In the genomic region with DNA sequence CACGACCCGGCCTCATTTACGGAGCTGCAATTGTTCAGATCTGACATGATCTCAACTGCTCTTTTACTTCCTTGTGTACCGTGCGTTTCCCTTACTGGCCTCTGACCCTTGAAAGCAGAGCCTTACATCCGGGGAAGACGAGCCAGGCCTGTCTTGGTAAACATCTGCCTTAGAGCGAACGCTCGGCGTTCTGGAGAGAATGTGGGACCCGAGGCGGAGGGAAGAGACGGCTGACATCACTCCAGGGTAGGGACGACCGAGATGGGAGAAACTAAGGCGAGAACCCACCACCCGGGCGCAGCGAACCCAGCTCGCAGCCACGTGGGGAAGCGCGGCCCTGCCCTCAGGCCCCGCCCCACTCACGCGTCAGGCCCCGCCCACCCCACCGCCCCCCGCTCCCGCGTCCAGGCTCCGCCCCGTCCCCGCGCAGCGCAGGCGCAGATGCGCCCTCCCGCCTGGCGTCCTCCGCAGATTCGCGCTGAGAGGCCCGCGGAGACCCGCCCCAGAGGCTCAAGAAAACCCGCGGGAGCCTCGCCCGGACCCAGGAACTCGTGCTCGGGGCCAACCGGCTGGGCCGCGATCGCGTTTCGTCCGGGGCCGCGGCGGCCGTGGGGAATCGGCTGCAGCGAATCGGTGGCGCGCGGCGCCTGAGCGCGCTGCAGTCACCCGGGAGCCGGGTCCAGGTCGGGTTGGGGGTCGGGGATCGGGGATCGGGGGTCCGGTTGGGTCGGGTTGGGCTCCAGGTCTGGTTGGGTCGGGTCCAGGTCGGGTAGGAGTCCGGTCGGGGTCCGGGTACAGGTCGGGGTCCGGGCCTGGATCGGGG, we compare ENCODE assay signal across 8 cellular contexts. TPM values are rescaled to one million over a fixed set of nuclear protein-coding genes. Genes with fewer than 3 reads are reported as not detected.
DNase-seq lines count a peak whose midpoint lies in the region; ATAC-seq and TF ChIP-seq lines count a peak whose summit lies in the region.

A gene (plus strand): TSS at position 438 of the 823 bp plus-strand sequence. CDS start 922 bp downstream, outside the sequence.

- H3K4me3 Mint-ChIP-seq in nephron = peak within 1 kb of the TSS; percentile 94 to 95 (median 95)

- no peaks in the 10 kb centered on the region for H3K9me3 Mint-ChIP-seq in nephron

- DNase-seq in CD1c-positive myeloid dendritic cell (ENCODE audit: extremely low spot score) = peak; percentile 94
- peak; percentile 91 for DNase-seq in HuH-7.5 (ENCODE audit: low spot score)
- peak; percentile 63 to 66 for DNase-seq in SHP77 (lab: John Stamatoyannopoulos, UW)
- DNase-seq in activated effector memory CD4-positive, alpha-beta T cell treated with anti-CD3 and anti-CD28 coated beads, Interleukin-2, amount 50 U/mL, for 16 hours = peak; percentile 95
- peak; percentile 80 for DNase-seq in fibroblast of the aortic adventitia (ENCODE audit: low read depth)
- peak; percentile 83 for DNase-seq in stimulated activated naive CD4-positive, alpha-beta T cell treated with Interleukin-2 at 50 U/mL for 16 hours (lab: John Stamatoyannopoulos, UW)

- H3K27ac Mint-ChIP-seq in nephron = peak within 1 kb of the TSS; percentile 92 to 99 (median 95)

- peak; percentile 70 for ATAC-seq in GM19397 (IDR thresholded peaks at IDR 0.05; ENCODE audit: unreplicated experiment)

- peaks cover 4% of the 10 kb centered on the region for H3K36me3 Mint-ChIP-seq in nephron (ENCODE audit: low read depth)

- peaks cover 4% of the 10 kb centered on the region for H3K27me3 Mint-ChIP-seq in nephron (ENCODE audit: low read depth)

- no peak for TF ChIP-seq CTCF in fibroblast of the aortic adventitia (IDR thresholded peaks at IDR 0.05; ENCODE audit: insufficient read depth, low read length)
- TF ChIP-seq CTCF in nephron (IDR thresholded peaks at IDR 0.05; ENCODE audit: unreplicated experiment in 3 of 3) = no peak

- H3K4me1 Mint-ChIP-seq in nephron = peaks cover 16% of the 10 kb centered on the region

- peak within 1 kb of the TSS; percentile 79 for H3K4me3 ChIP-seq in fibroblast of the aortic adventitia (ENCODE audit: low read depth, low read length)

RNA-seq across cellular contexts. Expression of the gene that starts here (rescaled TPM):
- total RNA-seq in fibroblast of the aortic adventitia (ENCODE audit: low replicate concordance) = 23.5 and 29.1 TPM in 2 replicates

Comparison
In these comparisons a context has a peak if more than half of its experiments do, and no peak if none do; other contexts are left out.
1. Peak in every context shown above with its lines: DNase-seq, ATAC-seq and H3K4me3 ChIP-seq.